In genomic region chr2:18106841-18107240, GRCh38 we compare ENCODE assay signal across 21 cellular contexts.
DNase-seq lines count a peak whose midpoint lies in the region; ATAC-seq and TF ChIP-seq lines count a peak whose summit lies in the region.
"Had no signal": no experiment of that assay in that cellular context is flagged by ENCODE, and none has a peak within 500 bp of the region (broad histone marks: within the 10 kb centered on the region; RNA-seq: fewer than 3 reads in every experiment).

No MANE protein-coding gene starts in this region.

- H3K4me1 Mint-ChIP-seq in neural progenitor cell: peaks cover 2% of the 10 kb centered on the region
- H3K4me1 Mint-ChIP-seq: CD4-positive, alpha-beta memory T cell; GM23338 had no signal

- no peaks in the 10 kb centered on the region for H3K36me3 ChIP-seq in neural progenitor cell
- H3K36me3 ChIP-seq: MG63 had no signal

- no peak overlapping the region for H3K4me3 Mint-ChIP-seq in neural progenitor cell
- H3K4me3 Mint-ChIP-seq: CD4-positive, alpha-beta memory T cell; GM23338; IgD-negative memory B cell; T-helper 2 cell treated with Interferon-gamma antibody and Interleukin-4, amounts not matched to agents 5 μg/mL and 100 μg/mL, for 36 hours had no signal

- in situ Hi-C loops in SK-MEL-5 (cut with HindIII; ENCODE audit: low pct_unique_long_range_greater_than_20kb, low sequenced_read_pairs): no loop called here

- H3K27me3 Mint-ChIP-seq in neural progenitor cell (ENCODE audit: insufficient read depth, low read depth): no peaks in the 10 kb centered on the region

- no peak overlapping the region for H3K4me2 ChIP-seq in neural progenitor cell
- H3K4me2 ChIP-seq: GM23338 had no signal

- H2AFZ ChIP-seq in neural progenitor cell (replicated peaks): no peak overlapping the region
- H2AFZ ChIP-seq: GM23338 had no signal

- H3K4me3 ChIP-seq in neural progenitor cell: no peak overlapping the region
- H3K4me3 ChIP-seq: GM23338, MG63 had no signal

- H3K4me1 ChIP-seq in neural progenitor cell: no peaks in the 10 kb centered on the region

- no peaks in the 10 kb centered on the region for H3K27me3 ChIP-seq in neural progenitor cell
- H3K27me3 ChIP-seq: MG63 had no signal

- no peak overlapping the region for H3K27ac Mint-ChIP-seq in neural progenitor cell
- H3K27ac Mint-ChIP-seq: CD4-positive, alpha-beta memory T cell; IgD-negative memory B cell; T-helper 2 cell treated with Interferon-gamma antibody and Interleukin-4, amounts not matched to agents 5 μg/mL and 100 μg/mL, for 36 hours had no signal

- peak; percentile 82 for DNase-seq in SK-MEL-5 (ENCODE audit: low read depth, low spot score)
- no peak for DNase-seq in neural progenitor cell (ENCODE audit: low spot score)
- no peak for DNase-seq in middle frontal gyrus (ENCODE audit: extremely low spot score, low spot score)
- DNase-seq: CD4-positive, alpha-beta memory T cell; Kasumi-1; MG63; NCI-H1092; NCI-H146; NCI-H2081; NCI-H2171 treated with DMSO at 0.1 percent for 48 hours; NK-92 treated with Interleukin-12 subunit alpha and Interleukin-12 subunit beta, amount 100 ng/mL, for 24 hours had no signal

- no peaks in the 10 kb centered on the region for H3K9me3 Mint-ChIP-seq in neural progenitor cell
- H3K9me3 Mint-ChIP-seq: GM23338; IgD-negative memory B cell; T-helper 2 cell treated with Interferon-gamma antibody and Interleukin-4, amounts not matched to agents 5 μg/mL and 100 μg/mL, for 36 hours had no signal

- H3K79me2 ChIP-seq in neural progenitor cell (ENCODE audit: low read depth): no peaks in the 10 kb centered on the region

- ATAC-seq in GM18511 (IDR thresholded peaks at IDR 0.05; ENCODE audit: unreplicated experiment): peak; percentile 63
- peak; percentile 63 for ATAC-seq in GM19463 (IDR thresholded peaks at IDR 0.05; ENCODE audit: unreplicated experiment)
- peak; percentile 47 for ATAC-seq in HG03103 (IDR thresholded peaks at IDR 0.05; ENCODE audit: low read depth, unreplicated experiment)
- ATAC-seq in GM21825 (IDR thresholded peaks at IDR 0.05; ENCODE audit: unreplicated experiment): no peak
- ATAC-seq in HG03571 (IDR thresholded peaks at IDR 0.05; ENCODE audit: unreplicated experiment): no peak
- ATAC-seq: GM23338, HCT116, Right ventricle myocardium inferior had no signal

- TF ChIP-seq CTCF in neural progenitor cell (IDR thresholded peaks at IDR 0.05): no peak

- no peak overlapping the region for H3K9ac ChIP-seq in neural progenitor cell

- no peaks in the 10 kb centered on the region for H3F3A ChIP-seq in neural progenitor cell (ENCODE audit: low read depth)

- H3K27ac ChIP-seq in neural progenitor cell: no peak overlapping the region

- no peaks in the 10 kb centered on the region for H3K36me3 Mint-ChIP-seq in neural progenitor cell
- H3K36me3 Mint-ChIP-seq: CD4-positive, alpha-beta memory T cell; IgD-negative memory B cell had no signal

- H4K20me1 ChIP-seq in neural progenitor cell (ENCODE audit: low read depth): no peaks in the 10 kb centered on the region

- H3K9me3 ChIP-seq in neural progenitor cell (ENCODE audit: low read depth): no peaks in the 10 kb centered on the region
- H3K9me3 ChIP-seq: MG63 had no signal

Comparison
In these comparisons a context has a peak if more than half of its experiments do, and no peak if none do; other contexts are left out.
1. ATAC-seq: peak in GM18511 (single experiment), GM19463 (single experiment) and HG03103 (single experiment); none in GM21825 (single experiment) and HG03571 (single experiment).